ENCODE assay signal across 8 cellular contexts in the genomic region with DNA sequence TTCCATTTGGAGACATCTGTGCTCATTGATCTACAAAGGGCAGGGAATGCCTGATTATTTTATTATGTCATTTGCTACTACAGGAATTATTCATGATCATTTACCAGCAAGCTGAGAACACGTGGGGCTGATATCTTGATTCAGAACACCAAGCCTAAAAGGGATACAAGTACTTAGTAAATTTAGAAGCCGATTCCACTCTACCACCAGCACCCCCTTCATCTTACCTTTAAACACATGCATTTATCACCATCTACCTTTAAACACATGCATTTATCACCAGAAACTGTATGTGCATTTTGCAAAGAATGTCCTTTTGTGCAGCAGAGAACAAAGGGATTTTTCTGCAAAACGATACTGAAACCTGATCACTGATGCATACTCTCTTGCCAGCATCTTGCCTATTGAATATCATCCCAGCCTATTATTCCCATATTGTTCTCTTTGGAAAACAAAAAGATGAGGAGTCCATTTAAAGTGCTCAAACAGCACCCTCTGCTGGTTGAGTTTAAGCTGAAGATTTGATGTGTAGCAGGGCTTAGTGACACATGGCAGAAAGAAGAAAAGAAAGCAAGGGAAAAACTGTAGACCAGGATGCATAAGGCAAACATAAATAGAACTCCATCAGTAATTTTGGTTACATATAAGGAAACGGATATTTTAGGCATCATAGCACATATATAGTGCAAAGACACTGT.
DNase-seq lines count a peak whose midpoint lies in the region; ATAC-seq and TF ChIP-seq lines count a peak whose summit lies in the region.

No MANE protein-coding gene starts in this region.

- H3K27ac Mint-ChIP-seq in effector memory CD8-positive, alpha-beta T cell = no peak overlapping the region
- no peak overlapping the region for H3K27ac Mint-ChIP-seq in type B pancreatic cell

- DNase-seq in D341Med (ENCODE audit: low spot score) (peak; percentile 45), NCI-H2107 treated with DMSO at 0.1 percent for 48 hours (lab: John Stamatoyannopoulos, UW; ENCODE audit: unreplicated experiment) (peak; percentile 95), T1000 (lab: John Stamatoyannopoulos, UW) (peak; percentile 99), medulla oblongata (ENCODE audit: extremely low spot score) (peak; percentile 97), type B pancreatic cell (ENCODE audit: extremely low spot score, unreplicated experiment) (no peak)
- peak; percentile 51 to 64 (median 55) for DNase-seq in effector memory CD8-positive, alpha-beta T cell

- no peaks in the 10 kb centered on the region for H3K36me3 Mint-ChIP-seq in effector memory CD8-positive, alpha-beta T cell (ENCODE audit: insufficient read depth)
- H3K36me3 Mint-ChIP-seq in type B pancreatic cell = no peaks in the 10 kb centered on the region

- no peaks in the 10 kb centered on the region for H3K9me3 Mint-ChIP-seq in effector memory CD8-positive, alpha-beta T cell
- peaks cover 8% of the 10 kb centered on the region for H3K9me3 Mint-ChIP-seq in type B pancreatic cell

- no peak overlapping the region for H3K4me3 Mint-ChIP-seq in effector memory CD8-positive, alpha-beta T cell
- H3K4me3 Mint-ChIP-seq in type B pancreatic cell = no peak overlapping the region

- H3K4me1 Mint-ChIP-seq in effector memory CD8-positive, alpha-beta T cell (ENCODE audit: low read depth in 2 of 2) = no peaks in the 10 kb centered on the region
- peaks cover 3% of the 10 kb centered on the region for H3K4me1 Mint-ChIP-seq in type B pancreatic cell (ENCODE audit: unreplicated experiment)

- TF ChIP-seq CTCF in type B pancreatic cell (conservative IDR thresholded peaks at IDR 0.05) = peak; percentile 92

- ATAC-seq in GM19043 (IDR thresholded peaks at IDR 0.05; ENCODE audit: low read depth, unreplicated experiment) = peak; percentile 92
- peak; percentile 77 for ATAC-seq in HG03135 (IDR thresholded peaks at IDR 0.05; ENCODE audit: unreplicated experiment)
- ATAC-seq in effector memory CD8-positive, alpha-beta T cell (replicated peaks) = peak; percentile 91

- no peaks in the 10 kb centered on the region for H3K27me3 Mint-ChIP-seq in effector memory CD8-positive, alpha-beta T cell
- H3K27me3 Mint-ChIP-seq in type B pancreatic cell = no peaks in the 10 kb centered on the region
